Comparison of ENCODE assay signal across 31 cellular contexts in genomic region chr5:76908166-76908565, GRCh38. TPM values are rescaled to one million over a fixed set of nuclear protein-coding genes. Genes with fewer than 3 reads are reported as not detected.
"Had no signal": no experiment of that assay in that cellular context is flagged by ENCODE, and none has a peak within 500 bp of the region (broad histone marks: within the 10 kb centered on the region; RNA-seq: fewer than 3 reads in every experiment).

No MANE protein-coding gene starts in this region.

- H3K9me3 Mint-ChIP-seq: stimulated activated memory B cell treated with anti-CD40 and anti-IgM and Interleukin-4, amounts not matched to agents 10 μg/mL and 1 μg/mL and 100 μg/mL, for 72 hours had no signal

- H3K9me3 ChIP-seq: gastrocnemius medialis, left lung, psoas muscle, testis, tibial artery had no signal

- H3K4me3 Mint-ChIP-seq: naive thymus-derived CD8-positive, alpha-beta T cell; nephron progenitor cell; stimulated activated memory B cell treated with anti-CD40 and anti-IgM and Interleukin-4, amounts not matched to agents 10 μg/mL and 1 μg/mL and 100 μg/mL, for 72 hours; type B pancreatic cell had no signal

- H3K4me1 ChIP-seq: gastrocnemius medialis, left lung, psoas muscle, spleen, testis, tibial artery had no signal

- H3K27me3 ChIP-seq: dorsolateral prefrontal cortex, gastrocnemius medialis, left lung, spleen, testis, tibial artery had no signal

- H3K4me3 ChIP-seq: dorsolateral prefrontal cortex, gastrocnemius medialis, left lung, psoas muscle, skin epidermis, spleen, testis, tibial artery had no signal

- H3K27ac ChIP-seq: dorsolateral prefrontal cortex, epithelial cell of prostate, gastrocnemius medialis, left lung, psoas muscle, skin epidermis, spleen, testis, tibial artery had no signal

- ATAC-seq: esophagus mucosa; gastrocnemius medialis; left cardiac atrium; left lung; naive thymus-derived CD8-positive, alpha-beta T cell; psoas muscle; right cardiac atrium; stimulated activated memory B cell treated with anti-CD40 and anti-IgM and Interleukin-4, amounts not matched to agents 10 μg/mL and 1 μg/mL and 100 μg/mL, for 72 hours; stimulated activated naive CD8-positive, alpha-beta T cell treated with anti-CD3 and anti-CD28 coated beads, Interleukin-15, Interleukin-2, amounts not matched to agents 100 U/mL and 50 U/mL, for 24 hours had no signal

- H3K4me1 Mint-ChIP-seq: naive thymus-derived CD8-positive, alpha-beta T cell; stimulated activated memory B cell treated with anti-CD40 and anti-IgM and Interleukin-4, amounts not matched to agents 10 μg/mL and 1 μg/mL and 100 μg/mL, for 72 hours had no signal

- H3K27ac Mint-ChIP-seq: naive thymus-derived CD8-positive, alpha-beta T cell; nephron progenitor cell; stimulated activated memory B cell treated with anti-CD40 and anti-IgM and Interleukin-4, amounts not matched to agents 10 μg/mL and 1 μg/mL and 100 μg/mL, for 72 hours; type B pancreatic cell had no signal

- H3K36me3 Mint-ChIP-seq: type B pancreatic cell had no signal

- DNase-seq: dorsolateral prefrontal cortex; effector CD4-positive, alpha-beta T cell; foreskin fibroblast; gastrocnemius medialis; head of caudate nucleus; left cardiac atrium; left lung; mammary epithelial cell; naive thymus-derived CD8-positive, alpha-beta T cell; nephron progenitor cell; nucleus accumbens; psoas muscle; right cardiac atrium; spleen; stimulated activated CD4-positive, alpha-beta T cell treated with anti-CD3 and anti-CD28 coated beads, Interleukin-4, amount 100 ng/mL, for 4 hours; stimulated activated naive CD8-positive, alpha-beta T cell treated with anti-CD3 and anti-CD28 coated beads, Interleukin-15, Interleukin-2, amounts not matched to agents 100 U/mL and 50 U/mL, for 24 hours; substantia nigra; testis; tibial artery had no signal

- H3K27me3 Mint-ChIP-seq: stimulated activated memory B cell treated with anti-CD40 and anti-IgM and Interleukin-4, amounts not matched to agents 10 μg/mL and 1 μg/mL and 100 μg/mL, for 72 hours had no signal

- H3K36me3 ChIP-seq: gastrocnemius medialis, left lung, spleen, tibial artery had no signal

RNA-seq across cellular contexts. Expression of gene CRHBP, which starts 44.7 kb away (rescaled TPM):
- total RNA-seq: kidney epithelial cell; mammary epithelial cell; naive thymus-derived CD8-positive, alpha-beta T cell; renal cortical epithelial cell had no signal
- polyA plus RNA-seq: mammary epithelial cell; naive thymus-derived CD8-positive, alpha-beta T cell had no signal

RNA-seq across cellular contexts. Expression of gene S100Z, which starts 58.4 kb away (rescaled TPM):
- total RNA-seq: gastrocnemius medialis; glomerular endothelial cell; kidney epithelial cell; left cardiac atrium; lower leg skin; mammary epithelial cell; myocyte; naive thymus-derived CD8-positive, alpha-beta T cell; osteocyte; psoas muscle; renal cortical epithelial cell; right cardiac atrium had no signal
- polyA plus RNA-seq: mammary epithelial cell; naive thymus-derived CD8-positive, alpha-beta T cell; right cardiac atrium; urinary bladder had no signal
